In genomic region chr4:126993351-126993750, GRCh38 we compare ENCODE assay signal across 34 cellular contexts.
"Had no signal": no experiment of that assay in that cellular context is flagged by ENCODE, and none has a peak within 500 bp of the region (broad histone marks: within the 10 kb centered on the region; RNA-seq: fewer than 3 reads in every experiment).

No MANE protein-coding gene starts in this region.

- FAIRE-seq: astrocyte, bronchial epithelial cell had no signal

- H3K27ac ChIP-seq: adrenal gland, ascending aorta, body of pancreas, brain microvascular endothelial cell, breast epithelium, cardiac muscle cell had no signal

- H3K4me3 ChIP-seq: adrenal gland, ascending aorta, body of pancreas, breast epithelium, cardiac muscle cell had no signal

- H3K36me3 ChIP-seq: adrenal gland, ascending aorta, brain microvascular endothelial cell, breast epithelium, cardiac muscle cell had no signal

- DNase-seq: activated effector memory CD4-positive, alpha-beta T cell treated with anti-CD3 and anti-CD28 coated beads, Interleukin-2, amount 50 U/mL, for 16 hours; activated effector memory CD4-positive, alpha-beta T cell treated with Interleukin-2 at 50 U/mL for 16 hours; activated gamma-delta T cell; activated gamma-delta T cell treated with Interleukin-2 at 50 U/mL for 16 hours; activated naive CD4-positive, alpha-beta T cell; activated naive CD4-positive, alpha-beta T cell treated with anti-CD3 and anti-CD28 coated beads for 36 hours; activated naive CD4-positive, alpha-beta T cell treated with anti-CD3 and anti-CD28 coated beads, Interleukin-2, amount 10 ng/mL, durations not matched to agents 7 days and 5 days; activated naive CD4-positive, alpha-beta T cell treated with anti-CD3 and anti-CD28 coated beads, Interleukin-2, amount 50 U/mL, for 16 hours; activated naive CD4-positive, alpha-beta T cell treated with Interleukin-2 at 50 U/mL for 16 hours; activated naive CD8-positive, alpha-beta T cell treated with anti-CD3 and anti-CD28 coated beads for 36 hours; activated naive CD8-positive, alpha-beta T cell treated with anti-CD3 and anti-CD28 coated beads, Interleukin-2, amount 10 ng/mL, durations not matched to agents 7 days and 5 days; activated naive CD8-positive, alpha-beta T cell treated with anti-CD3 and anti-CD28 coated beads, Interleukin-2, amount 50 U/mL, for 24 hours; activated T-cell treated with anti-CD3 and anti-CD28 coated beads, Interleukin-2, amount 50 U/mL, for 1 hour; activated T-cell treated with anti-CD3 and anti-CD28 coated beads, Interleukin-2, amount 50 U/mL, for 24 hours; activated T-cell treated with anti-CD3 and anti-CD28 coated beads, Interleukin-2, amount 50 U/mL, for 4 hours; activated T-cell treated with anti-CD3 and anti-CD28 coated beads, Interleukin-2, amount 50 U/mL, for 48 hours; activated T-cell treated with anti-CD3 and anti-CD28 coated beads, Interleukin-2, amount 50 U/mL, for 72 hours; adrenal gland; amniotic stem cell; amygdala; anterior cingulate cortex; aorta; body of pancreas; brain microvascular endothelial cell; caudate nucleus; central memory CD4-positive, alpha-beta T cell; cerebellar nuclear complex had no signal

- H3K9me3 ChIP-seq: adrenal gland, ascending aorta, body of pancreas, breast epithelium had no signal

- ATAC-seq: activated naive CD4-positive, alpha-beta T cell treated with anti-CD3 and anti-CD28 coated beads, Interleukin-2, amount 50 U/mL, for 72 hours; activated naive CD8-positive, alpha-beta T cell treated with anti-CD3 and anti-CD28 coated beads, Interleukin-2, amount 50 U/mL, for 24 hours; activated T-cell treated with anti-CD3 and anti-CD28 coated beads, Interleukin-2, amount 50 U/mL, for 4 hours; activated T-cell treated with anti-CD3 and anti-CD28 coated beads, Interleukin-2, amount 50 U/mL, for 72 hours; activated T-helper 17 cell treated with anti-CD3 and anti-CD28 coated beads, Interleukin-2, amount 50 U/mL, for 72 hours; body of pancreas had no signal

- H3K27me3 ChIP-seq: adrenal gland, ascending aorta, body of pancreas, brain microvascular endothelial cell, breast epithelium, cardiac muscle cell had no signal

- H3K4me1 ChIP-seq: adrenal gland, ascending aorta, breast epithelium had no signal
